Comparison of ENCODE assay signal across 13 cellular contexts in genomic region chr1:15740833-15741182, GRCh38. TPM values are rescaled to one million over a fixed set of nuclear protein-coding genes. Genes with fewer than 3 reads are reported as not detected.
"Had no signal": no experiment of that assay in that cellular context is flagged by ENCODE, and none has a peak within 500 bp of the region (broad histone marks: within the 10 kb centered on the region; RNA-seq: fewer than 3 reads in every experiment).

No MANE protein-coding gene starts in this region.

- H3K4me1 ChIP-seq: uterus had no signal

- H3K27ac ChIP-seq: prostate gland, thyroid gland, uterus, VCaP had no signal

- H3K4me3 ChIP-seq: hepatocyte, prostate gland, thyroid gland, uterus had no signal

- H3K36me3 ChIP-seq: prostate gland, thyroid gland, uterus had no signal

- H3K9me3 ChIP-seq: prostate gland, thyroid gland, uterus had no signal

- H3K27me3 ChIP-seq: hepatocyte, thyroid gland, uterus had no signal

RNA-seq across cellular contexts. Expression of gene TMEM82, which starts 1.5 kb away (rescaled TPM):
- total RNA-seq: activated CD4-positive, alpha-beta memory T cell treated with anti-CD3 and anti-CD28 coated beads, Interleukin-2, amount 10 ng/mL, durations not matched to agents 7 days and 5 days; activated T-cell treated with anti-CD3 and anti-CD28 coated beads, Interleukin-2, amount 50 U/mL, for 4 hours; astrocyte; bronchial epithelial cell; esophagus mucosa; lung microvascular endothelial cell; omental fat pad; prostate gland; T-helper 1 cell treated with Interleukin-12 subunit alpha and Interleukin-12 subunit beta and Interleukin-4 antibody, amounts not matched to agents 30 ng/mL and 1 ng/mL, for 36 hours; thyroid gland; uterus had no signal

RNA-seq across cellular contexts. Expression of gene FBLIM1, which starts 17.8 kb away (rescaled TPM):
- total RNA-seq: activated CD4-positive, alpha-beta memory T cell treated with anti-CD3 and anti-CD28 coated beads, Interleukin-2, amount 10 ng/mL, durations not matched to agents 7 days and 5 days; T-helper 1 cell treated with Interleukin-12 subunit alpha and Interleukin-12 subunit beta and Interleukin-4 antibody, amounts not matched to agents 30 ng/mL and 1 ng/mL, for 36 hours had no signal
